ENCODE assay signal across 1 cellular context in genomic region chr11:119484741-119485605, GRCh38.
TF ChIP-seq lines count a peak whose summit lies in the region.

No MANE protein-coding gene starts in this region.

TF ChIP-seq in HCT116, 20 proteins besides CTCF, POLR2A, EP300 and RAD21 (continued from another document):
- TF ChIP-seq REST (IDR thresholded peaks at IDR 0.05; ENCODE audit: low read depth) (no peak), ZBTB33 (IDR thresholded peaks at IDR 0.05; ENCODE audit: extremely low read depth, insufficient replicate concordance, low read length) (no peak), POLR2AphosphoS5 (IDR thresholded peaks at IDR 0.05; ENCODE audit: low read depth, low read length) (no peak), FOSL1 (IDR thresholded peaks at IDR 0.05; ENCODE audit: low read depth) (no peak), JUND (IDR thresholded peaks at IDR 0.05) (no peak)
